ENCODE assay signal across 39 cellular contexts in genomic region chr4:186458050-186458449, GRCh38.
"Had no signal": no experiment of that assay in that cellular context is flagged by ENCODE, and none has a peak within 500 bp of the region (broad histone marks: within the 10 kb centered on the region; RNA-seq: fewer than 3 reads in every experiment).

No MANE protein-coding gene starts in this region.

- H3K27ac ChIP-seq: ascending aorta, cardiac muscle cell, VCaP had no signal

- H3K9me3 ChIP-seq: ascending aorta had no signal

- H3K4me1 Mint-ChIP-seq: activated CD4-positive, alpha-beta memory T cell treated with anti-CD3 and anti-CD28 coated beads, Interleukin-2, amount 10 ng/mL, durations not matched to agents 7 days and 5 days; activated CD4-positive, alpha-beta T cell treated with anti-CD3 and anti-CD28 coated beads for 36 hours; activated CD4-positive, alpha-beta T cell treated with anti-CD3 and anti-CD28 coated beads, Interleukin-2, amount 10 ng/mL, durations not matched to agents 7 days and 5 days; activated CD8-positive, alpha-beta memory T cell treated with anti-CD3 and anti-CD28 coated beads, Interleukin-2, amount 10 ng/mL, durations not matched to agents 7 days and 5 days; activated naive CD4-positive, alpha-beta T cell treated with anti-CD3 and anti-CD28 coated beads, Interleukin-2, amount 10 ng/mL, durations not matched to agents 7 days and 5 days; activated naive CD4-positive, alpha-beta T cell treated with anti-CD3 and anti-CD28 coated beads, Interleukin-2, amount 50 U/mL, for 24 hours; activated naive CD8-positive, alpha-beta T cell treated with anti-CD3 and anti-CD28 coated beads, Interleukin-2, amount 10 ng/mL, durations not matched to agents 7 days and 5 days; activated naive CD8-positive, alpha-beta T cell treated with anti-CD3 and anti-CD28 coated beads, Interleukin-2, amount 50 U/mL, for 24 hours; brain; central memory CD8-positive, alpha-beta T cell had no signal

- H3K36me3 Mint-ChIP-seq: activated CD8-positive, alpha-beta memory T cell treated with anti-CD3 and anti-CD28 coated beads, Interleukin-2, amount 10 ng/mL, durations not matched to agents 7 days and 5 days; activated naive CD4-positive, alpha-beta T cell treated with anti-CD3 and anti-CD28 coated beads, Interleukin-2, amount 10 ng/mL, durations not matched to agents 7 days and 5 days; activated naive CD4-positive, alpha-beta T cell treated with anti-CD3 and anti-CD28 coated beads, Interleukin-2, amount 50 U/mL, for 24 hours; activated naive CD8-positive, alpha-beta T cell; activated naive CD8-positive, alpha-beta T cell treated with anti-CD3 and anti-CD28 coated beads, Interleukin-2, amount 10 ng/mL, durations not matched to agents 7 days and 5 days; brain had no signal

- H3K4me1 ChIP-seq: ascending aorta had no signal

- DNase-seq: activated CD4-positive, alpha-beta memory T cell treated with anti-CD3 and anti-CD28 coated beads, Interleukin-2, amount 10 ng/mL, durations not matched to agents 7 days and 5 days; activated CD4-positive, alpha-beta T cell treated with anti-CD3 and anti-CD28 coated beads for 1 hour; activated CD4-positive, alpha-beta T cell treated with anti-CD3 and anti-CD28 coated beads for 36 hours; activated CD4-positive, alpha-beta T cell treated with anti-CD3 and anti-CD28 coated beads, Interleukin-2, amount 10 ng/mL, durations not matched to agents 7 days and 5 days; activated CD4-positive, alpha-beta T cell treated with anti-CD3 and anti-CD28 coated beads, Interleukin-2, amount 50 U/mL, for 48 hours; activated CD4-positive, CD25-positive, alpha-beta regulatory T cell; activated CD8-positive, alpha-beta memory T cell treated with anti-CD3 and anti-CD28 coated beads for 24 hours; activated CD8-positive, alpha-beta memory T cell treated with anti-CD3 and anti-CD28 coated beads, Interleukin-2, amount 10 ng/mL, durations not matched to agents 7 days and 5 days; activated CD8-positive, alpha-beta memory T cell treated with anti-CD3 and anti-CD28 coated beads, Interleukin-2, amount 50 U/mL, for 48 hours; activated CD8-positive, alpha-beta T cell treated with anti-CD3 and anti-CD28 coated beads, Interleukin-2, amount 10 ng/mL, durations not matched to agents 7 days and 5 days; activated effector memory CD4-positive, alpha-beta T cell treated with Interleukin-2 at 50 U/mL for 16 hours; activated gamma-delta T cell; activated naive CD4-positive, alpha-beta T cell treated with anti-CD3 and anti-CD28 coated beads, Interleukin-2, amount 10 ng/mL, durations not matched to agents 7 days and 5 days; activated naive CD4-positive, alpha-beta T cell treated with Interleukin-2 at 50 U/mL for 16 hours; activated naive CD8-positive, alpha-beta T cell treated with anti-CD3 and anti-CD28 coated beads, Interleukin-2, amount 10 ng/mL, durations not matched to agents 7 days and 5 days; activated naive CD8-positive, alpha-beta T cell treated with anti-CD3 and anti-CD28 coated beads, Interleukin-2, amount 50 U/mL, for 24 hours; activated T-cell treated with anti-CD3 and anti-CD28 coated beads, Interleukin-2, amount 50 U/mL, for 24 hours; activated T-cell treated with anti-CD3 and anti-CD28 coated beads, Interleukin-2, amount 50 U/mL, for 48 hours; amygdala; anterior cingulate cortex; caudate nucleus; cerebellar nuclear complex; SW 1271; T-helper 1 cell; T-helper 2 cell; T-helper 9 cell had no signal

- H3K9me3 Mint-ChIP-seq: activated naive CD4-positive, alpha-beta T cell treated with anti-CD3 and anti-CD28 coated beads, Interleukin-2, amount 50 U/mL, for 24 hours had no signal

- H3K27me3 Mint-ChIP-seq: activated CD4-positive, alpha-beta memory T cell treated with anti-CD3 and anti-CD28 coated beads, Interleukin-2, amount 10 ng/mL, durations not matched to agents 7 days and 5 days; activated CD4-positive, alpha-beta T cell treated with anti-CD3 and anti-CD28 coated beads, Interleukin-2, amount 10 ng/mL, durations not matched to agents 7 days and 5 days; activated CD8-positive, alpha-beta memory T cell treated with anti-CD3 and anti-CD28 coated beads, Interleukin-2, amount 10 ng/mL, durations not matched to agents 7 days and 5 days; activated naive CD4-positive, alpha-beta T cell treated with anti-CD3 and anti-CD28 coated beads, Interleukin-2, amount 10 ng/mL, durations not matched to agents 7 days and 5 days; activated naive CD8-positive, alpha-beta T cell; activated naive CD8-positive, alpha-beta T cell treated with anti-CD3 and anti-CD28 coated beads, Interleukin-2, amount 10 ng/mL, durations not matched to agents 7 days and 5 days; activated naive CD8-positive, alpha-beta T cell treated with anti-CD3 and anti-CD28 coated beads, Interleukin-2, amount 50 U/mL, for 24 hours; activated T-cell treated with anti-CD3 and anti-CD28 coated beads, Interleukin-2, amount 50 U/mL, for 24 hours; central memory CD8-positive, alpha-beta T cell had no signal

- FAIRE-seq: bronchial epithelial cell, TTC549 had no signal

- H3K4me3 Mint-ChIP-seq: activated CD4-positive, alpha-beta memory T cell treated with anti-CD3 and anti-CD28 coated beads, Interleukin-2, amount 10 ng/mL, durations not matched to agents 7 days and 5 days; activated CD4-positive, alpha-beta T cell treated with anti-CD3 and anti-CD28 coated beads for 36 hours; activated CD4-positive, alpha-beta T cell treated with anti-CD3 and anti-CD28 coated beads, Interleukin-2, amount 10 ng/mL, durations not matched to agents 7 days and 5 days; activated CD8-positive, alpha-beta memory T cell treated with anti-CD3 and anti-CD28 coated beads, Interleukin-2, amount 10 ng/mL, durations not matched to agents 7 days and 5 days; activated CD8-positive, alpha-beta T cell treated with anti-CD3 and anti-CD28 coated beads, Interleukin-2, amount 10 ng/mL, durations not matched to agents 7 days and 5 days; activated naive CD4-positive, alpha-beta T cell treated with anti-CD3 and anti-CD28 coated beads, Interleukin-2, amount 10 ng/mL, durations not matched to agents 7 days and 5 days; activated naive CD4-positive, alpha-beta T cell treated with anti-CD3 and anti-CD28 coated beads, Interleukin-2, amount 50 U/mL, for 24 hours; activated naive CD8-positive, alpha-beta T cell; activated naive CD8-positive, alpha-beta T cell treated with anti-CD3 and anti-CD28 coated beads, Interleukin-2, amount 10 ng/mL, durations not matched to agents 7 days and 5 days; activated naive CD8-positive, alpha-beta T cell treated with anti-CD3 and anti-CD28 coated beads, Interleukin-2, amount 50 U/mL, for 24 hours; activated T-cell treated with anti-CD3 and anti-CD28 coated beads, Interleukin-2, amount 50 U/mL, for 24 hours; brain; central memory CD8-positive, alpha-beta T cell; T-helper 1 cell treated with Interleukin-12 subunit alpha and Interleukin-12 subunit beta and Interleukin-4 antibody, amounts not matched to agents 30 μg/mL and 1 μg/mL, for 36 hours; T-helper 2 cell treated with Interferon-gamma antibody and Interleukin-4, amounts not matched to agents 5 μg/mL and 100 μg/mL, for 36 hours had no signal

- H3K4me3 ChIP-seq: ascending aorta, cardiac muscle cell had no signal

- H3K27me3 ChIP-seq: ascending aorta, cardiac muscle cell had no signal

- H3K36me3 ChIP-seq: ascending aorta, cardiac muscle cell had no signal

- ATAC-seq: activated CD4-positive, alpha-beta T cell treated with anti-CD3 and anti-CD28 coated beads for 36 hours; activated CD4-positive, CD25-positive, alpha-beta regulatory T cell treated with anti-CD3 and anti-CD28 coated beads, Interleukin-2, amount 50 U/mL, for 24 hours; activated CD8-positive, alpha-beta memory T cell treated with anti-CD3 and anti-CD28 coated beads, Interleukin-2, amount 10 ng/mL, durations not matched to agents 7 days and 5 days; activated CD8-positive, alpha-beta T cell treated with anti-CD3 and anti-CD28 coated beads, Interleukin-2, amount 10 ng/mL, durations not matched to agents 7 days and 5 days; activated naive CD8-positive, alpha-beta T cell treated with anti-CD3 and anti-CD28 coated beads, Interleukin-2, amount 50 U/mL, for 24 hours had no signal

- H3K27ac Mint-ChIP-seq: activated CD4-positive, alpha-beta memory T cell treated with anti-CD3 and anti-CD28 coated beads, Interleukin-2, amount 10 ng/mL, durations not matched to agents 7 days and 5 days; activated CD4-positive, alpha-beta T cell treated with anti-CD3 and anti-CD28 coated beads for 36 hours; activated CD4-positive, alpha-beta T cell treated with anti-CD3 and anti-CD28 coated beads, Interleukin-2, amount 10 ng/mL, durations not matched to agents 7 days and 5 days; activated CD8-positive, alpha-beta memory T cell treated with anti-CD3 and anti-CD28 coated beads, Interleukin-2, amount 10 ng/mL, durations not matched to agents 7 days and 5 days; activated CD8-positive, alpha-beta T cell treated with anti-CD3 and anti-CD28 coated beads, Interleukin-2, amount 10 ng/mL, durations not matched to agents 7 days and 5 days; activated naive CD4-positive, alpha-beta T cell treated with anti-CD3 and anti-CD28 coated beads, Interleukin-2, amount 10 ng/mL, durations not matched to agents 7 days and 5 days; activated naive CD4-positive, alpha-beta T cell treated with anti-CD3 and anti-CD28 coated beads, Interleukin-2, amount 50 U/mL, for 24 hours; activated naive CD8-positive, alpha-beta T cell; activated naive CD8-positive, alpha-beta T cell treated with anti-CD3 and anti-CD28 coated beads, Interleukin-2, amount 10 ng/mL, durations not matched to agents 7 days and 5 days; activated naive CD8-positive, alpha-beta T cell treated with anti-CD3 and anti-CD28 coated beads, Interleukin-2, amount 50 U/mL, for 24 hours; activated T-cell treated with anti-CD3 and anti-CD28 coated beads, Interleukin-2, amount 50 U/mL, for 24 hours; activated T-helper 2 cell treated with anti-CD3 and anti-CD28 coated beads, Interferon-gamma antibody, Interleukin-2, Interleukin-4, amounts not matched to agents 10 μg/mL and 5 μg/mL and 100 μg/mL, durations not matched to agents 14 hours and 24 hours and 36 hours; brain; T-helper 1 cell treated with Interleukin-12 subunit alpha and Interleukin-12 subunit beta and Interleukin-4 antibody, amounts not matched to agents 30 μg/mL and 1 μg/mL, for 36 hours; T-helper 2 cell treated with Interferon-gamma antibody and Interleukin-4, amounts not matched to agents 5 μg/mL and 100 μg/mL, for 36 hours had no signal
